ENCODE assay signal across 9 cellular contexts in the genomic region with DNA sequence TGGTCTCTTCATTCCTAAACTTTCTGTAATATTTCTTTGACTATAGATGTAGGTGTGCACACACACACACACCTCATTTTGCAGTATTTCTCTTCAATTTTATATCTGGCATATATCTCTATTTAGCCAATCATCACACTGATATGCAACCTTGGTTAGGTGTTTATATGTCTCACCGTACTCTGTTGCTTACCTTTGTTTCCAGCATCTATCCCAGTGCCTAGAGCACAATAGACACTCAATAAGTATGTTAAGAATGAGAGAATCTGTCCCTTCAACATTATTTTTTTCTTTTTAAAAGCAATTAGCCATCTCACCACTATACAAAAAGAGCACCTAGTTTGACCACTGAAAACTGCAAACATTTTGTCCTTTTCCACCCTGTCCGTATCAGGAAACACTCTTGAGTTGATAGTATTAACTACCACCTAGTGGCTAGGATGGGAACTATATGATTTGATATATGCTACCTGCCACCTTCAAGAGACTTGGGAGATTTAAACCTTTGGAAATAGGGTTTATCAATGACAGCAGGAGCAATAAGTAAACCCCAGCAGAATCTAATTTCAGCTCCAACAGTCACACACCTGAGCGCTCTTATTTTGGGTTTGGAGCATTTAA. TPM values are rescaled to one million over a fixed set of nuclear protein-coding genes. Genes with fewer than 3 reads are reported as not detected.
DNase-seq lines count a peak whose midpoint lies in the region; ATAC-seq and TF ChIP-seq lines count a peak whose summit lies in the region.
"Had no signal": no experiment of that assay in that cellular context is flagged by ENCODE, and none has a peak within 500 bp of the region (broad histone marks: within the 10 kb centered on the region; RNA-seq: fewer than 3 reads in every experiment).

No MANE protein-coding gene starts in this region.

- H3K4me1 Mint-ChIP-seq in nephron, result no peaks in the 10 kb centered on the region

- no peaks in the 10 kb centered on the region for H3K36me3 ChIP-seq in mammary epithelial cell (ENCODE audit: insufficient read depth, low read length)
- H3K36me3 ChIP-seq: SJCRH30 had no signal

- dilution Hi-C loops in mammary epithelial cell (cut with HindIII; ENCODE audit: low sequenced_read_pairs), result no loop called here

- H3K36me3 Mint-ChIP-seq in nephron (ENCODE audit: low read depth), result no peaks in the 10 kb centered on the region

- intact Hi-C loops in mammary epithelial cell (cut with micrococcal nuclease), result loop anchor here (1.0 kb wide), 1 partner anchor 265 kb away; no protein-coding TSS in a partner anchor

- peak; percentile 6 for DNase-seq in DMS153 treated with DMSO at 0.1 percent for 48 hours (lab: John Stamatoyannopoulos, UW; ENCODE audit: unreplicated experiment)
- peak; percentile 24 for DNase-seq in Jurkat, Clone E6-1 (ENCODE audit: low read depth, low spot score)
- peak; percentile 11 for DNase-seq in mammary epithelial cell
- no peak for DNase-seq in NCI-H187 (lab: John Stamatoyannopoulos, UW)
- no peak for DNase-seq in activated gamma-delta T cell (lab: John Stamatoyannopoulos, UW)
- no peak for DNase-seq in central memory CD4-positive, alpha-beta T cell

- H4K20me1 ChIP-seq in mammary epithelial cell (ENCODE audit: insufficient read depth, low read length), result no peaks in the 10 kb centered on the region

- WGBS in mammary epithelial cell (ENCODE audit: low coverage, missing lambda C conversion rate), result 65% methylated on average over 3 of the region's 3 CpGs

- no peak overlapping the region for H3K4me3 ChIP-seq in Jurkat, Clone E6-1 (ENCODE audit: low read length)
- H3K4me3 ChIP-seq in mammary epithelial cell (replicated peaks in 1 of 3; ENCODE audit: insufficient read depth in 1 of 3, low read depth in 2 of 3, low read length in 3 of 3), result no peak overlapping the region
- H3K4me3 ChIP-seq: SJCRH30 had no signal

- in situ Hi-C loops in mammary epithelial cell (cut with MboI; ENCODE audit: low sequenced_read_pairs in 2 of 2), result no loop called here

- H3K27me3 ChIP-seq in mammary epithelial cell (ENCODE audit: insufficient read depth, low read length), result no peaks in the 10 kb centered on the region
- H3K27me3 ChIP-seq: SJCRH30 had no signal

- CTCF ChIA-PET in mammary epithelial cell (lab: Charles Lee; ENCODE audit: low non-redundant PET), result no interaction called here

- H3K4me1 ChIP-seq in mammary epithelial cell (ENCODE audit: insufficient read depth, low read length), result no peaks in the 10 kb centered on the region
- H3K4me1 ChIP-seq: SJCRH30 had no signal

- H3K79me2 ChIP-seq in mammary epithelial cell (ENCODE audit: insufficient read depth, low read length), result no peaks in the 10 kb centered on the region

- H3K9me3 Mint-ChIP-seq in nephron, result peaks cover 3% of the 10 kb centered on the region

- no peaks in the 10 kb centered on the region for H3K9me3 ChIP-seq in mammary epithelial cell (replicated peaks; ENCODE audit: insufficient read depth, low read length)
- H3K9me3 ChIP-seq: SJCRH30 had no signal

- no TSS peak for BruUV-seq in mammary epithelial cell (replicated peaks; lab: Mats Ljungman, UMichigan)

- H3K4me2 ChIP-seq in mammary epithelial cell (ENCODE audit: insufficient read depth, low read depth, low read length), result no peak overlapping the region

- H3K27ac ChIP-seq in mammary epithelial cell (ENCODE audit: insufficient read depth, low read depth, low read length), result no peak overlapping the region
- H3K27ac ChIP-seq: SJCRH30 had no signal

- TF ChIP-seq CTCF in mammary epithelial cell (conservative IDR thresholded peaks at IDR 0.05 in 1 of 2, IDR thresholded peaks at IDR 0.05 in 1 of 2; ENCODE audit: extremely low read depth in 1 of 2, insufficient read depth in 1 of 2, low read depth in 1 of 2, low read length in 2 of 2) (peak; percentile 40 to 61), nephron (IDR thresholded peaks at IDR 0.05; ENCODE audit: unreplicated experiment in 3 of 3) (peak; percentile 39 to 47 (median 42))

- H2AFZ ChIP-seq in mammary epithelial cell (ENCODE audit: low read depth, low read length), result no peak overlapping the region

- no peak overlapping the region for H3K27ac Mint-ChIP-seq in nephron

- H3K9ac ChIP-seq in mammary epithelial cell (ENCODE audit: insufficient read depth, low read length), result no peak overlapping the region

- ATAC-seq in GM19467 (IDR thresholded peaks at IDR 0.05; ENCODE audit: unreplicated experiment), result peak; percentile 64

- H3K27me3 Mint-ChIP-seq in nephron (ENCODE audit: low read depth), result no peaks in the 10 kb centered on the region

- H3K4me3 Mint-ChIP-seq in nephron, result no peak overlapping the region

RNA-seq across cellular contexts. Expression of gene RSPO3, which starts 48.7 kb away (rescaled TPM):
- polyA plus RNA-seq in Jurkat, Clone E6-1 (2012; ENCODE audit: insufficient read depth, insufficient read length), result not detected
- not detected for total RNA-seq in mammary epithelial cell
- not detected for polyA plus RNA-seq in mammary epithelial cell
- polyA minus RNA-seq in mammary epithelial cell, result not detected
- total RNA-seq: SJCRH30 had no signal

Comparison
In these comparisons a context has a peak if more than half of its experiments do, and no peak if none do; other contexts are left out.
1. DNase-seq: peak in DMS153 treated with DMSO at 0.1 percent for 48 hours (single experiment), Jurkat, Clone E6-1 (single experiment) and mammary epithelial cell (single experiment); none in NCI-H187 (0 of 2), activated gamma-delta T cell (single experiment) and central memory CD4-positive, alpha-beta T cell (single experiment).